ENCODE assay signal across 27 cellular contexts in genomic region chr4:54265366-54265765, GRCh38. TPM values are rescaled to one million over a fixed set of nuclear protein-coding genes. Genes with fewer than 3 reads are reported as not detected.
"Had no signal": no experiment of that assay in that cellular context is flagged by ENCODE, and none has a peak within 500 bp of the region (broad histone marks: within the 10 kb centered on the region; RNA-seq: fewer than 3 reads in every experiment).

No MANE protein-coding gene starts in this region.

- H3K36me3 ChIP-seq: ovary, right atrium auricular region, thyroid gland, transverse colon had no signal

- H3K4me3 ChIP-seq: heart right ventricle, hepatocyte, lower lobe of right lung, ovary, right atrium auricular region, skin epidermis, stomach, testis, thyroid gland, transverse colon, upper lobe of left lung had no signal

- ATAC-seq: heart right ventricle; left ventricle myocardium superior; lower lobe of right lung; naive thymus-derived CD8-positive, alpha-beta T cell; sciatic nerve; stimulated activated naive B cell treated with anti-CD40 and anti-IgM and Interleukin-4, amounts not matched to agents 10 μg/mL and 1 μg/mL and 100 μg/mL, for 72 hours; stimulated activated naive CD8-positive, alpha-beta T cell treated with anti-CD3 and anti-CD28 coated beads, Interleukin-15, Interleukin-2, amounts not matched to agents 100 U/mL and 50 U/mL, for 24 hours had no signal

- H3K9me3 Mint-ChIP-seq: nephron; neural crest cell; stimulated activated naive B cell treated with anti-CD40 and anti-IgM and Interleukin-4, amounts not matched to agents 10 μg/mL and 1 μg/mL and 100 μg/mL, for 72 hours had no signal

- H3K27me3 ChIP-seq: heart right ventricle, hepatocyte, ovary, right atrium auricular region, stomach, testis, thyroid gland, transverse colon, upper lobe of left lung had no signal

- H3K9me3 ChIP-seq: heart right ventricle, lower lobe of right lung, ovary, right atrium auricular region, stomach, testis, thyroid gland, transverse colon, upper lobe of left lung had no signal

- H3K4me2 ChIP-seq: hepatocyte had no signal

- H3K4me1 ChIP-seq: heart right ventricle, lower lobe of right lung, right atrium auricular region, stomach, testis, thyroid gland, transverse colon, upper lobe of left lung had no signal

- DNase-seq: heart right ventricle; islet precursor cell; left ventricle myocardium superior; lower lobe of right lung; mammary epithelial cell; mesenchymal stem cell; naive thymus-derived CD8-positive, alpha-beta T cell; nucleus accumbens; ovary; stimulated activated CD4-positive, alpha-beta T cell treated with anti-CD3 and anti-CD28 coated beads, Interleukin-12 subunit alpha, Interleukin-12 subunit beta, amount 100 ng/mL, for 4 hours; stimulated activated CD4-positive, alpha-beta T cell treated with anti-CD3 and anti-CD28 coated beads, Interleukin-15, amount 100 ng/mL, for 24 hours; stimulated activated CD4-positive, alpha-beta T cell treated with anti-CD3 and anti-CD28 coated beads, Interleukin-2, amount 100 ng/mL, for 24 hours; stimulated activated CD4-positive, alpha-beta T cell treated with anti-CD3 and anti-CD28 coated beads, Interleukin-4, amount 100 ng/mL, for 1 hour; stimulated activated naive B cell treated with anti-CD40 and anti-IgM and Interleukin-4, amounts not matched to agents 10 μg/mL and 1 μg/mL and 100 μg/mL, for 72 hours; stimulated activated naive CD8-positive, alpha-beta T cell treated with anti-CD3 and anti-CD28 coated beads, Interleukin-15, Interleukin-2, amounts not matched to agents 100 U/mL and 50 U/mL, for 24 hours; stomach; testis; thyroid gland; transverse colon; upper lobe of left lung had no signal

- H3K4me3 Mint-ChIP-seq: naive thymus-derived CD8-positive, alpha-beta T cell; nephron; neural crest cell; stimulated activated naive B cell treated with anti-CD40 and anti-IgM and Interleukin-4, amounts not matched to agents 10 μg/mL and 1 μg/mL and 100 μg/mL, for 72 hours had no signal

- H3K27ac Mint-ChIP-seq: naive thymus-derived CD8-positive, alpha-beta T cell; nephron; progenitor cell of endocrine pancreas; stimulated activated naive B cell treated with anti-CD40 and anti-IgM and Interleukin-4, amounts not matched to agents 10 μg/mL and 1 μg/mL and 100 μg/mL, for 72 hours had no signal

- H3K4me1 Mint-ChIP-seq: naive thymus-derived CD8-positive, alpha-beta T cell; nephron; neural crest cell; stimulated activated naive B cell treated with anti-CD40 and anti-IgM and Interleukin-4, amounts not matched to agents 10 μg/mL and 1 μg/mL and 100 μg/mL, for 72 hours had no signal

- H3K27ac ChIP-seq: heart right ventricle, hepatocyte, lower lobe of right lung, ovary, right atrium auricular region, skin epidermis, stomach, testis, thyroid gland, transverse colon, upper lobe of left lung had no signal

- H3K27me3 Mint-ChIP-seq: progenitor cell of endocrine pancreas had no signal

- H2AFZ ChIP-seq: hepatocyte had no signal

- H3K36me3 Mint-ChIP-seq: naive thymus-derived CD8-positive, alpha-beta T cell; stimulated activated naive B cell treated with anti-CD40 and anti-IgM and Interleukin-4, amounts not matched to agents 10 μg/mL and 1 μg/mL and 100 μg/mL, for 72 hours had no signal

RNA-seq across cellular contexts. Expression of gene PDGFRA, which starts 36.3 kb away (rescaled TPM):
- total RNA-seq: naive thymus-derived CD8-positive, alpha-beta T cell had no signal
- polyA plus RNA-seq: naive thymus-derived CD8-positive, alpha-beta T cell had no signal
